ENCODE assay signal across 22 cellular contexts in the genomic region with DNA sequence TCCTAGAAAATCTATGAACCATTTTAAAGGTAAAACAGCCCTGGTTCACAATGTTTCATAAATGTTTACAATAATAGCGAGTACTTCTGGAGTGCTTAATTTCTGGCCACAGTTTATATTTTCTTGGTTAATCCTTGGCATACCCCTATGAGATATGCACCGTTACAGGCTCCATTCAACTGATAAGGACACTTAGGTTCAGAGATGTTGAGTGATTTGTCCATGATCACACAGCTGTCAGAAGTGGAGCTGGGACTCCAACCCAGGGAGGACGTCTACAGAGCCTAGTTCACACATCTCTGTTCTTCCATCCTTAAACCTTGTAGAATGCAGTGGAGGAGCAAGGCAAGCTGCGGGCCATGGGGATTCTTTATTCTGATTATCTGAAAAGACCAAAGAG. TPM values are rescaled to one million over a fixed set of nuclear protein-coding genes. Genes with fewer than 3 reads are reported as not detected.
DNase-seq lines count a peak whose midpoint lies in the region; ATAC-seq and TF ChIP-seq lines count a peak whose summit lies in the region.
"Had no signal": no experiment of that assay in that cellular context is flagged by ENCODE, and none has a peak within 500 bp of the region (broad histone marks: within the 10 kb centered on the region; RNA-seq: fewer than 3 reads in every experiment).

No MANE protein-coding gene starts in this region.

- no peak overlapping the region for H2BK5ac ChIP-seq in IMR-90 (ENCODE audit: low read depth, low read length, poor library complexity, severe bottlenecking)

- no peak overlapping the region for H4K91ac ChIP-seq in IMR-90 (ENCODE audit: insufficient read depth, low read depth, low read length)

- H3K4me3 ChIP-seq in IMR-90 (ENCODE audit: insufficient read depth, low read depth, low read length), result no peak overlapping the region
- H3K4me3 ChIP-seq: BLaER1, MG63, PC-9, SJCRH30 had no signal

- peaks cover 8% of the 10 kb centered on the region for H3K36me3 Mint-ChIP-seq in activated CD4-positive, alpha-beta memory T cell treated with anti-CD3 and anti-CD28 coated beads for 36 hours
- peaks cover 10% of the 10 kb centered on the region for H3K36me3 Mint-ChIP-seq in activated CD4-positive, alpha-beta memory T cell treated with anti-CD3 and anti-CD28 coated beads, Interleukin-2, amount 10 ng/mL, durations not matched to agents 7 days and 5 days (ENCODE audit: low read depth)
- peaks cover 0 to 21% of the 10 kb centered on the region in 2 donors for H3K36me3 Mint-ChIP-seq in activated naive CD4-positive, alpha-beta T cell treated with anti-CD3 and anti-CD28 coated beads, Interleukin-2, amount 50 U/mL, for 72 hours
- H3K36me3 Mint-ChIP-seq in activated naive CD4-positive, alpha-beta T cell treated with anti-CD3 and anti-CD28 coated beads, Interleukin-2, amount 10 ng/mL, durations not matched to agents 7 days and 5 days, result no peaks in the 10 kb centered on the region
- peaks cover 7% of the 10 kb centered on the region for H3K36me3 Mint-ChIP-seq in activated naive CD8-positive, alpha-beta T cell treated with anti-CD3 and anti-CD28 coated beads, Interleukin-2, amount 50 U/mL, for 24 hours (ENCODE audit: low read depth)
- H3K36me3 Mint-ChIP-seq: CD4-positive, CD25-positive, alpha-beta regulatory T cell had no signal

- intact Hi-C loops in activated CD4-positive, alpha-beta memory T cell treated with anti-CD3 and anti-CD28 coated beads for 36 hours (cut with micrococcal nuclease), result loop anchor here (1.0 to 5.0 kb wide), 9 partner anchors 9 to 300 kb away; no protein-coding TSS in a partner anchor
- intact Hi-C loops in IMR-90 (cut with micrococcal nuclease), result no loop called here

- H3K9me1 ChIP-seq in IMR-90 (ENCODE audit: insufficient read depth, low read length), result no peaks in the 10 kb centered on the region

- no peak overlapping the region for H2AFZ ChIP-seq in IMR-90 (replicated peaks; ENCODE audit: low read length, poor library complexity)
- H2AFZ ChIP-seq: PC-9 had no signal

- H3K9ac ChIP-seq in IMR-90 (ENCODE audit: low read depth, low read length), result no peak overlapping the region
- H3K9ac ChIP-seq: BLaER1 had no signal

- H3K9me3 ChIP-seq in IMR-90 (ENCODE audit: control insufficient read depth, insufficient read depth, low read length), result no peaks in the 10 kb centered on the region
- H3K9me3 ChIP-seq: MG63 had no signal

- no peak overlapping the region for H3K23ac ChIP-seq in IMR-90 (ENCODE audit: low read depth, low read length)

- H4K20me1 ChIP-seq in IMR-90 (ENCODE audit: insufficient read depth, low read length), result no peaks in the 10 kb centered on the region
- H4K20me1 ChIP-seq: BLaER1 had no signal

- no peak overlapping the region for H3K4me2 ChIP-seq in IMR-90 (ENCODE audit: low read depth, low read length)
- H3K4me2 ChIP-seq: BLaER1, PC-9 had no signal

- H2AK9ac ChIP-seq in IMR-90 (replicated peaks; ENCODE audit: low read depth, low read length, poor library complexity), result no peak overlapping the region

- H3K56ac ChIP-seq in IMR-90 (ENCODE audit: extremely low read depth, insufficient read depth, low read length), result no peak overlapping the region

- H3K27me3 ChIP-seq in IMR-90 (ENCODE audit: control insufficient read depth, insufficient read depth, low read length), result no peaks in the 10 kb centered on the region
- H3K27me3 ChIP-seq: BLaER1, MG63, SJCRH30 had no signal

- peaks cover 2% of the 10 kb centered on the region for H3K27me3 Mint-ChIP-seq in activated CD4-positive, alpha-beta memory T cell treated with anti-CD3 and anti-CD28 coated beads for 36 hours
- no peaks in the 10 kb centered on the region for H3K27me3 Mint-ChIP-seq in activated CD4-positive, alpha-beta memory T cell treated with anti-CD3 and anti-CD28 coated beads, Interleukin-2, amount 10 ng/mL, durations not matched to agents 7 days and 5 days
- H3K27me3 Mint-ChIP-seq in activated naive CD4-positive, alpha-beta T cell treated with anti-CD3 and anti-CD28 coated beads, Interleukin-2, amount 10 ng/mL, durations not matched to agents 7 days and 5 days, result no peaks in the 10 kb centered on the region
- H3K27me3 Mint-ChIP-seq in activated naive CD8-positive, alpha-beta T cell treated with anti-CD3 and anti-CD28 coated beads, Interleukin-2, amount 50 U/mL, for 24 hours, result peaks cover 2% of the 10 kb centered on the region

- H3K4me3 Mint-ChIP-seq in activated CD4-positive, alpha-beta memory T cell treated with anti-CD3 and anti-CD28 coated beads for 36 hours, result no peak overlapping the region
- H3K4me3 Mint-ChIP-seq in activated CD4-positive, alpha-beta memory T cell treated with anti-CD3 and anti-CD28 coated beads, Interleukin-2, amount 10 ng/mL, durations not matched to agents 7 days and 5 days, result no peak overlapping the region
- no peak overlapping the region for H3K4me3 Mint-ChIP-seq in activated naive CD4-positive, alpha-beta T cell treated with anti-CD3 and anti-CD28 coated beads, Interleukin-2, amount 10 ng/mL, durations not matched to agents 7 days and 5 days
- no peak overlapping the region for H3K4me3 Mint-ChIP-seq in activated naive CD8-positive, alpha-beta T cell treated with anti-CD3 and anti-CD28 coated beads, Interleukin-2, amount 50 U/mL, for 24 hours
- H3K4me3 Mint-ChIP-seq: CD4-positive, CD25-positive, alpha-beta regulatory T cell had no signal

- POLR2A ChIA-PET in activated CD4-positive, alpha-beta memory T cell treated with anti-CD3 and anti-CD28 coated beads for 36 hours (lab: Charles Lee), result interaction anchor here (0.6 to 4.4 kb wide), 13 partner anchors 10 to 254 kb away, joined by 3 to 71 read pairs (median 5); a partner anchor contains a TSS
- POLR2A ChIA-PET in activated CD4-positive, alpha-beta memory T cell treated with anti-CD3 and anti-CD28 coated beads, Interleukin-2, amount 10 ng/mL, durations not matched to agents 7 days and 5 days (lab: Charles Lee), result interaction anchor here (1.2 to 1.9 kb wide), 3 partner anchors 46 to 71 kb away, joined by 4 to 6 read pairs (median 6); no protein-coding TSS in a partner anchor
- POLR2A ChIA-PET in IMR-90 (lab: Charles Lee; ENCODE audit: unreplicated experiment), result interaction anchor here (0.6 kb wide), 1 partner anchor 237 kb away, joined by 3 read pairs; no protein-coding TSS in a partner anchor

- ATAC-seq in activated naive CD4-positive, alpha-beta T cell treated with anti-CD3 and anti-CD28 coated beads, Interleukin-2, amount 50 U/mL, for 72 hours, result peak in 1 of 2 donors; percentile 2
- ATAC-seq in IMR-90 (ENCODE audit: low read depth) (no peak), HG03045 (IDR thresholded peaks at IDR 0.05; ENCODE audit: unreplicated experiment) (no peak), HG02840 (IDR thresholded peaks at IDR 0.05; ENCODE audit: low FRiP score, unreplicated experiment) (no peak)
- no peak for ATAC-seq in activated naive CD8-positive, alpha-beta T cell treated with anti-CD3 and anti-CD28 coated beads, Interleukin-2, amount 50 U/mL, for 24 hours
- ATAC-seq: HepG2, Right ventricle myocardium inferior had no signal

- no peak overlapping the region for H4K5ac ChIP-seq in IMR-90 (ENCODE audit: low read depth, low read length)

- no peak overlapping the region for H2BK120ac ChIP-seq in IMR-90 (ENCODE audit: low read depth, low read length)

- TF ChIP-seq RAD21 in IMR-90 (IDR thresholded peaks at IDR 0.05; ENCODE audit: low read length), result no peak

- H3K14ac ChIP-seq in IMR-90 (replicated peaks; ENCODE audit: low read depth, low read length), result no peak overlapping the region

- no peak for TF ChIP-seq POLR2A in IMR-90 (IDR thresholded peaks at IDR 0.05; ENCODE audit: low read depth, low read length)

- no peak overlapping the region for H3K27ac ChIP-seq in IMR-90 (ENCODE audit: insufficient read depth, low read length)
- H3K27ac ChIP-seq: BLaER1, PC-9, SJCRH30 had no signal

- in situ Hi-C loops in IMR-90 (cut with MboI; ENCODE audit: low sequenced_read_pairs), result no loop called here

- H4K8ac ChIP-seq in IMR-90 (ENCODE audit: low read depth in 2 of 2, low read length in 2 of 2), result no peak overlapping the region

- H3K79me1 ChIP-seq in IMR-90 (ENCODE audit: low read depth in 1 of 2, low read length in 2 of 2), result no peaks in the 10 kb centered on the region

- no peak for TF ChIP-seq CTCF in IMR-90 (conservative IDR thresholded peaks at IDR 0.05; ENCODE audit: low read depth, low read length)

- H2BK15ac ChIP-seq in IMR-90 (ENCODE audit: low read depth, low read length), result no peak overlapping the region

- BruUV-seq in IMR-90 (replicated peaks; lab: Mats Ljungman, UMichigan), result no TSS peak

- H3K18ac ChIP-seq in IMR-90 (ENCODE audit: low read depth, low read length), result no peak overlapping the region

- H3K27ac Mint-ChIP-seq in activated CD4-positive, alpha-beta memory T cell treated with anti-CD3 and anti-CD28 coated beads for 36 hours, result peak overlapping the region; percentile 83
- H3K27ac Mint-ChIP-seq in activated CD4-positive, alpha-beta memory T cell treated with anti-CD3 and anti-CD28 coated beads, Interleukin-2, amount 10 ng/mL, durations not matched to agents 7 days and 5 days, result no peak overlapping the region
- H3K27ac Mint-ChIP-seq in activated naive CD4-positive, alpha-beta T cell treated with anti-CD3 and anti-CD28 coated beads, Interleukin-2, amount 50 U/mL, for 72 hours, result peak overlapping the region; percentile 18 to 81
- no peak overlapping the region for H3K27ac Mint-ChIP-seq in activated naive CD4-positive, alpha-beta T cell treated with anti-CD3 and anti-CD28 coated beads, Interleukin-2, amount 10 ng/mL, durations not matched to agents 7 days and 5 days
- H3K27ac Mint-ChIP-seq in activated naive CD8-positive, alpha-beta T cell treated with anti-CD3 and anti-CD28 coated beads, Interleukin-2, amount 50 U/mL, for 24 hours, result peak overlapping the region; percentile 89
- H3K27ac Mint-ChIP-seq: CD4-positive, CD25-positive, alpha-beta regulatory T cell had no signal

- dilution Hi-C loops in IMR-90 (cut with HindIII; ENCODE audit: low sequenced_read_pairs, unreplicated experiment), result no loop called here

- DNase-seq in activated CD4-positive, alpha-beta memory T cell treated with anti-CD3 and anti-CD28 coated beads for 36 hours, result no peak
- DNase-seq in activated CD4-positive, alpha-beta memory T cell treated with anti-CD3 and anti-CD28 coated beads, Interleukin-2, amount 10 ng/mL, durations not matched to agents 7 days and 5 days, result no peak
- DNase-seq in activated naive CD4-positive, alpha-beta T cell treated with anti-CD3 and anti-CD28 coated beads, Interleukin-2, amount 50 U/mL, for 72 hours (ENCODE audit: low spot score in 2 of 2), result no peak
- DNase-seq in activated naive CD4-positive, alpha-beta T cell treated with anti-CD3 and anti-CD28 coated beads, Interleukin-2, amount 10 ng/mL, durations not matched to agents 7 days and 5 days, result no peak
- DNase-seq in IMR-90, result no peak
- DNase-seq in activated naive CD8-positive, alpha-beta T cell treated with anti-CD3 and anti-CD28 coated beads, Interleukin-2, amount 50 U/mL, for 24 hours, result no peak
- DNase-seq: CD4-positive, CD25-positive, alpha-beta regulatory T cell; HCEC 1CT; KBM-7; MG63; NCI-H2029; NCI-H446; NCI-H524 treated with DMSO at 0.1 percent for 48 hours; NCI-H82; NK-92 treated with Interleukin-12 subunit alpha and Interleukin-12 subunit beta, amount 100 ng/mL, for 24 hours; PC-9; SJCRH30 had no signal

- H3K36me3 ChIP-seq in IMR-90 (ENCODE audit: control insufficient read depth, insufficient read depth, low read length), result no peaks in the 10 kb centered on the region
- H3K36me3 ChIP-seq: BLaER1, MG63, SJCRH30 had no signal

- WGBS in IMR-90 (ENCODE audit: extremely low coverage in 2 of 2, insufficient read length in 1 of 2), 2 experiments, result no CpG with 5 or more reads among the region's 4 CpGs

- H2AK5ac ChIP-seq in IMR-90 (ENCODE audit: low read depth, low read length), result peak overlapping the region; percentile 71

- no peaks in the 10 kb centered on the region for H3K9me3 Mint-ChIP-seq in activated CD4-positive, alpha-beta memory T cell treated with anti-CD3 and anti-CD28 coated beads for 36 hours
- H3K9me3 Mint-ChIP-seq in activated CD4-positive, alpha-beta memory T cell treated with anti-CD3 and anti-CD28 coated beads, Interleukin-2, amount 10 ng/mL, durations not matched to agents 7 days and 5 days, result peaks cover 10% of the 10 kb centered on the region
- H3K9me3 Mint-ChIP-seq in activated naive CD4-positive, alpha-beta T cell treated with anti-CD3 and anti-CD28 coated beads, Interleukin-2, amount 50 U/mL, for 72 hours, result peaks cover 0 to 18% of the 10 kb centered on the region in 2 donors
- no peaks in the 10 kb centered on the region for H3K9me3 Mint-ChIP-seq in activated naive CD4-positive, alpha-beta T cell treated with anti-CD3 and anti-CD28 coated beads, Interleukin-2, amount 10 ng/mL, durations not matched to agents 7 days and 5 days
- peaks cover 10% of the 10 kb centered on the region for H3K9me3 Mint-ChIP-seq in activated naive CD8-positive, alpha-beta T cell treated with anti-CD3 and anti-CD28 coated beads, Interleukin-2, amount 50 U/mL, for 24 hours

- H3K4me1 Mint-ChIP-seq in activated CD4-positive, alpha-beta memory T cell treated with anti-CD3 and anti-CD28 coated beads for 36 hours (ENCODE audit: low read depth), result peaks cover 44% of the 10 kb centered on the region
- H3K4me1 Mint-ChIP-seq in activated CD4-positive, alpha-beta memory T cell treated with anti-CD3 and anti-CD28 coated beads, Interleukin-2, amount 10 ng/mL, durations not matched to agents 7 days and 5 days, result peaks cover 28% of the 10 kb centered on the region
- H3K4me1 Mint-ChIP-seq in activated naive CD4-positive, alpha-beta T cell treated with anti-CD3 and anti-CD28 coated beads, Interleukin-2, amount 10 ng/mL, durations not matched to agents 7 days and 5 days, result no peaks in the 10 kb centered on the region
- peaks cover 49% of the 10 kb centered on the region for H3K4me1 Mint-ChIP-seq in activated naive CD8-positive, alpha-beta T cell treated with anti-CD3 and anti-CD28 coated beads, Interleukin-2, amount 50 U/mL, for 24 hours

- CTCF ChIA-PET in activated CD4-positive, alpha-beta memory T cell treated with anti-CD3 and anti-CD28 coated beads for 36 hours (lab: Charles Lee), result interaction anchor here (1.5 to 2.7 kb wide), 4 partner anchors 10 to 289 kb away, joined by 3 to 19 read pairs (median 14); no protein-coding TSS in a partner anchor
- CTCF ChIA-PET in activated CD4-positive, alpha-beta memory T cell treated with anti-CD3 and anti-CD28 coated beads, Interleukin-2, amount 10 ng/mL, durations not matched to agents 7 days and 5 days (lab: Charles Lee), result interaction anchor here (2.5 kb wide), 1 partner anchor 47 kb away, joined by 6 read pairs; no protein-coding TSS in a partner anchor
- CTCF ChIA-PET in activated naive CD4-positive, alpha-beta T cell treated with anti-CD3 and anti-CD28 coated beads, Interleukin-2, amount 10 ng/mL, durations not matched to agents 7 days and 5 days (lab: Charles Lee), result no interaction called here
- CTCF ChIA-PET in IMR-90 (lab: Yijun Ruan, JAX), result no interaction called here

- no peak overlapping the region for H2BK20ac ChIP-seq in IMR-90 (ENCODE audit: low read depth, low read length)

- H3K4ac ChIP-seq in IMR-90 (ENCODE audit: low read depth, low read length), result no peak overlapping the region

- H3K4me1 ChIP-seq in IMR-90 (ENCODE audit: control insufficient read depth, insufficient read depth, low read length), result 0 out of 2 replicates have a peak, but pooled peaks cover 4% of the 10 kb centered on the region

RNA-seq across cellular contexts. Expression of a gene that starts 48.4 kb away (rescaled TPM):
- 10 to 100 TPM; 50.6 to 55.8 TPM for total RNA-seq in activated CD4-positive, alpha-beta memory T cell treated with anti-CD3 and anti-CD28 coated beads for 36 hours
- total RNA-seq in activated CD4-positive, alpha-beta memory T cell treated with anti-CD3 and anti-CD28 coated beads, Interleukin-2, amount 10 ng/mL, durations not matched to agents 7 days and 5 days, result 10 to 100 TPM; 53.0 to 56.3 TPM
- total RNA-seq in activated naive CD4-positive, alpha-beta T cell treated with anti-CD3 and anti-CD28 coated beads, Interleukin-2, amount 50 U/mL, for 72 hours, result 10 to 100 TPM; 44.9 to 80.4 TPM
- total RNA-seq in IMR-90 (2012; rRNA removed), result 16.7 and 56.5 TPM in 2 replicates
- 34.5 and 45.0 TPM in 2 replicates for polyA plus RNA-seq in IMR-90 (2012; rRNA removed)
- polyA plus RNA-seq in IMR-90 (2012; cell fraction: cytosol; rRNA removed), result 33.2 and 58.6 TPM in 2 replicates
- polyA plus RNA-seq in IMR-90 (2012; cell fraction: nucleus; rRNA removed; ENCODE audit: low replicate concordance), result 85.5 and 137 TPM in 2 replicates

Comparison
In these comparisons a context has a peak if more than half of its experiments do, and no peak if none do; other contexts are left out.
1. H3K27ac Mint-ChIP-seq: peak in activated CD4-positive, alpha-beta memory T cell treated with anti-CD3 and anti-CD28 coated beads for 36 hours (single experiment), activated naive CD4-positive, alpha-beta T cell treated with anti-CD3 and anti-CD28 coated beads, Interleukin-2, amount 50 U/mL, for 72 hours (2 of 2) and activated naive CD8-positive, alpha-beta T cell treated with anti-CD3 and anti-CD28 coated beads, Interleukin-2, amount 50 U/mL, for 24 hours (single experiment); none in activated CD4-positive, alpha-beta memory T cell treated with anti-CD3 and anti-CD28 coated beads, Interleukin-2, amount 10 ng/mL, durations not matched to agents 7 days and 5 days (single experiment) and activated naive CD4-positive, alpha-beta T cell treated with anti-CD3 and anti-CD28 coated beads, Interleukin-2, amount 10 ng/mL, durations not matched to agents 7 days and 5 days (single experiment).
2. CTCF ChIA-PET loops: an anchor here in activated CD4-positive, alpha-beta memory T cell treated with anti-CD3 and anti-CD28 coated beads for 36 hours (1.5 to 2.7 kb wide) and activated CD4-positive, alpha-beta memory T cell treated with anti-CD3 and anti-CD28 coated beads, Interleukin-2, amount 10 ng/mL, durations not matched to agents 7 days and 5 days (2.5 kb wide); none called in activated naive CD4-positive, alpha-beta T cell treated with anti-CD3 and anti-CD28 coated beads, Interleukin-2, amount 10 ng/mL, durations not matched to agents 7 days and 5 days and IMR-90.